Comparison of ENCODE assay signal across 1 cellular context in genomic region chr15:66803749-66804148, GRCh38.
TF ChIP-seq lines count a peak whose summit lies in the region.

No MANE protein-coding gene starts in this region.

TF ChIP-seq in HEK293, 187 proteins besides CTCF, POLR2A, EP300 and RAD21 (continued from another document):
- TF ChIP-seq HIC1 (tag by site-specific recombination; IDR thresholded peaks at IDR 0.05) (no peak), ZNF473 (tag by site-specific recombination; IDR thresholded peaks at IDR 0.05) (no peak), ZNF585B (tag by site-specific recombination; IDR thresholded peaks at IDR 0.05) (no peak), ZNF501 (tag by site-specific recombination; IDR thresholded peaks at IDR 0.05) (no peak), YY1 (tag by site-specific recombination; IDR thresholded peaks at IDR 0.05) (no peak), ZNF302 (tag by site-specific recombination; IDR thresholded peaks at IDR 0.05; ENCODE audit: low read depth) (no peak)
- TF ChIP-seq, protein P1, sequence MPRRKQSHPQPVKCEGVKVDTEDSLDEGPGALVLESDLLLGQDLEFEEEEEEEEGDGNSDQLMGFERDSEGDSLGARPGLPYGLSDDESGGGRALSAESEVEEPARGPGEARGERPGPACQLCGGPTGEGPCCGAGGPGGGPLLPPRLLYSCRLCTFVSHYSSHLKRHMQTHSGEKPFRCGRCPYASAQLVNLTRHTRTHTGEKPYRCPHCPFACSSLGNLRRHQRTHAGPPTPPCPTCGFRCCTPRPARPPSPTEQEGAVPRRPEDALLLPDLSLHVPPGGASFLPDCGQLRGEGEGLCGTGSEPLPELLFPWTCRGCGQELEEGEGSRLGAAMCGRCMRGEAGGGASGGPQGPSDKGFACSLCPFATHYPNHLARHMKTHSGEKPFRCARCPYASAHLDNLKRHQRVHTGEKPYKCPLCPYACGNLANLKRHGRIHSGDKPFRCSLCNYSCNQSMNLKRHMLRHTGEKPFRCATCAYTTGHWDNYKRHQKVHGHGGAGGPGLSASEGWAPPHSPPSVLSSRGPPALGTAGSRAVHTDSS (tag by site-specific recombination; IDR thresholded peaks at IDR 0.05): no peak
TF ChIP-seq in HEK293: peak in this region for 0.
